18 cellular contexts compared by ENCODE assay signal in the genomic region with DNA sequence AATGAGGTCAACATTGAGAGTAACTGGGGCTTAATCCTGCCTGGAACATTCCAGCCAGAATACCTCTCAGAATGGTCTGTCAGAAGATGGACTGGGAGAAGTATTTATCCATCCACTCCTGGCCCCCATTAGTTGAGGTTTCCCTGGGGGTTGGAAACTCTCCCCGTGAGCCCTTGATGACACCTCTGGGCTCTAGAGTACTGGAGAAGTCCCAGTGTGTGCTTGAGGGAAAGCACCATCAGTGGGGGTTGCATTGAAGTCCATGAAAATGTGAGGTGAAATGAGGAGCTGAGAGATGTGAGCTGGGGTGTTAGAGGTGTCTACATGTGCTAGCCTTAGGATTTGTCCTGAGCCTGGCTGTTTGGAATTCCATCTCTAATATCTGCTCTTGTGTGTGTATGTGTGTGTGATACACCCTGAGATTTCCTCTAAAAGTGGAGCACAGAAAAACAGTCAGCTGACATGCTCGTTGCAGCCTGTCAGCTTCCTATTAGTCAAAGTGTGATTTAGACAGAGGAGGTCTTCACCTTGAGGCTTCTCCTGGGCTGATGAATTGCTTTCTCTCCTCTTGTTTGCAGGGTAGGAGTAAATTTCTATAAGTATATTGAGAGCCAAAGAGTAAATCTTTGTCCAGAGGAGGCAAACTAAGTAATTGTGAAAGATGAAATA.
DNase-seq lines count a peak whose midpoint lies in the region; ATAC-seq and TF ChIP-seq lines count a peak whose summit lies in the region.
"Had no signal": no experiment of that assay in that cellular context is flagged by ENCODE, and none has a peak within 500 bp of the region (broad histone marks: within the 10 kb centered on the region; RNA-seq: fewer than 3 reads in every experiment).

No MANE protein-coding gene starts in this region.

- H3K4me1 ChIP-seq in GM23338 (ENCODE audit: insufficient read depth): no peaks in the 10 kb centered on the region

- H3K4me3 Mint-ChIP-seq in nephron progenitor cell (no peak overlapping the region), GM23338 (no peak overlapping the region)
- H3K4me3 Mint-ChIP-seq: B cell had no signal

- H3K36me3 Mint-ChIP-seq in nephron progenitor cell (ENCODE audit: low read depth) (no peaks in the 10 kb centered on the region), GM23338 (ENCODE audit: low read depth) (no peaks in the 10 kb centered on the region)

- no peak for TF ChIP-seq CTCF in nephron progenitor cell (IDR thresholded peaks at IDR 0.05)
- no peak for TF ChIP-seq CTCF in GM23338 (conservative IDR thresholded peaks at IDR 0.05; ENCODE audit: low read depth in 2 of 2)

- peak; percentile 60 for ATAC-seq in GM19035 (IDR thresholded peaks at IDR 0.05; ENCODE audit: unreplicated experiment)
- peak; percentile 58 for ATAC-seq in HG02588 (IDR thresholded peaks at IDR 0.05; ENCODE audit: unreplicated experiment)
- peak; percentile 39 for ATAC-seq in HG03558 (IDR thresholded peaks at IDR 0.05; ENCODE audit: extremely low read depth, unreplicated experiment)
- no peak for ATAC-seq in GM23338
- ATAC-seq in GM21423 (IDR thresholded peaks at IDR 0.05; ENCODE audit: unreplicated experiment): no peak
- ATAC-seq: activated CD4-positive, CD25-positive, alpha-beta regulatory T cell treated with anti-CD3 and anti-CD28 coated beads, Interleukin-2, amount 50 U/mL, for 24 hours; left ventricle myocardium superior had no signal

- H3K27me3 ChIP-seq in GM23338 (ENCODE audit: insufficient read depth): no peaks in the 10 kb centered on the region

- H3K27ac ChIP-seq in GM23338 (ENCODE audit: low read depth): no peak overlapping the region

- H3K27ac Mint-ChIP-seq in nephron progenitor cell (peak overlapping the region; percentile 43), GM23338 (no peak overlapping the region)
- H3K27ac Mint-ChIP-seq: B cell had no signal

- H3K36me3 ChIP-seq in GM23338 (ENCODE audit: insufficient read depth): no peaks in the 10 kb centered on the region; the same call in 1 of the 2 replicates

- no peaks in the 10 kb centered on the region for H3F3A ChIP-seq in GM23338 (replicated peaks; ENCODE audit: low read depth)

- H3K4me3 ChIP-seq in GM23338: no peak overlapping the region

- DNase-seq in nephron progenitor cell (no peak), GM23338 (ENCODE audit: low spot score) (no peak), hippocampal formation (lab: John Stamatoyannopoulos, UW) (no peak), NCI-H1694 (lab: John Stamatoyannopoulos, UW) (no peak)
- DNase-seq: activated effector memory CD4-positive, alpha-beta T cell treated with Interleukin-2 at 50 U/mL for 16 hours; Calu3; effector memory CD4-positive, alpha-beta T cell; left ventricle myocardium superior; NCI-H2029; NCI-H510A; stimulated activated CD4-positive, alpha-beta T cell treated with anti-CD3 and anti-CD28 coated beads, Interleukin-2, amount 100 ng/mL, for 48 hours; T-helper 2 cell had no signal

- no peaks in the 10 kb centered on the region for H3K9me3 Mint-ChIP-seq in nephron progenitor cell
- no peaks in the 10 kb centered on the region for H3K9me3 Mint-ChIP-seq in GM23338

- no peak overlapping the region for H3K4me2 ChIP-seq in GM23338

- H3K4me1 Mint-ChIP-seq in nephron progenitor cell (peaks cover 18% of the 10 kb centered on the region), GM23338 (no peaks in the 10 kb centered on the region)
- H3K4me1 Mint-ChIP-seq: B cell had no signal

- H3K9me2 ChIP-seq in GM23338 (ENCODE audit: insufficient read depth): no peaks in the 10 kb centered on the region

- H4K20me1 ChIP-seq in GM23338 (replicated peaks; ENCODE audit: insufficient read depth): no peaks in the 10 kb centered on the region

- no peak overlapping the region for H2AFZ ChIP-seq in GM23338

- no peaks in the 10 kb centered on the region for H3K27me3 Mint-ChIP-seq in nephron progenitor cell (ENCODE audit: low read depth, poor library complexity)
- peaks cover 5% of the 10 kb centered on the region for H3K27me3 Mint-ChIP-seq in GM23338 (ENCODE audit: insufficient read depth, low read depth, poor library complexity)

- no peaks in the 10 kb centered on the region for H3K79me2 ChIP-seq in GM23338 (replicated peaks; ENCODE audit: insufficient read depth)

TF ChIP-seq in GM23338, 12 proteins besides CTCF, POLR2A, EP300 and RAD21 (continues in another document):
- TF ChIP-seq NANOG (IDR thresholded peaks at IDR 0.05; ENCODE audit: borderline replicate concordance): no peak
- no peak for TF ChIP-seq CREB1 (CRISPR knock-in tag; IDR thresholded peaks at IDR 0.05; ENCODE audit: low read depth)
- no peak for TF ChIP-seq JUNB (IDR thresholded peaks at IDR 0.05; ENCODE audit: unreplicated experiment)
- TF ChIP-seq, protein P1, sequence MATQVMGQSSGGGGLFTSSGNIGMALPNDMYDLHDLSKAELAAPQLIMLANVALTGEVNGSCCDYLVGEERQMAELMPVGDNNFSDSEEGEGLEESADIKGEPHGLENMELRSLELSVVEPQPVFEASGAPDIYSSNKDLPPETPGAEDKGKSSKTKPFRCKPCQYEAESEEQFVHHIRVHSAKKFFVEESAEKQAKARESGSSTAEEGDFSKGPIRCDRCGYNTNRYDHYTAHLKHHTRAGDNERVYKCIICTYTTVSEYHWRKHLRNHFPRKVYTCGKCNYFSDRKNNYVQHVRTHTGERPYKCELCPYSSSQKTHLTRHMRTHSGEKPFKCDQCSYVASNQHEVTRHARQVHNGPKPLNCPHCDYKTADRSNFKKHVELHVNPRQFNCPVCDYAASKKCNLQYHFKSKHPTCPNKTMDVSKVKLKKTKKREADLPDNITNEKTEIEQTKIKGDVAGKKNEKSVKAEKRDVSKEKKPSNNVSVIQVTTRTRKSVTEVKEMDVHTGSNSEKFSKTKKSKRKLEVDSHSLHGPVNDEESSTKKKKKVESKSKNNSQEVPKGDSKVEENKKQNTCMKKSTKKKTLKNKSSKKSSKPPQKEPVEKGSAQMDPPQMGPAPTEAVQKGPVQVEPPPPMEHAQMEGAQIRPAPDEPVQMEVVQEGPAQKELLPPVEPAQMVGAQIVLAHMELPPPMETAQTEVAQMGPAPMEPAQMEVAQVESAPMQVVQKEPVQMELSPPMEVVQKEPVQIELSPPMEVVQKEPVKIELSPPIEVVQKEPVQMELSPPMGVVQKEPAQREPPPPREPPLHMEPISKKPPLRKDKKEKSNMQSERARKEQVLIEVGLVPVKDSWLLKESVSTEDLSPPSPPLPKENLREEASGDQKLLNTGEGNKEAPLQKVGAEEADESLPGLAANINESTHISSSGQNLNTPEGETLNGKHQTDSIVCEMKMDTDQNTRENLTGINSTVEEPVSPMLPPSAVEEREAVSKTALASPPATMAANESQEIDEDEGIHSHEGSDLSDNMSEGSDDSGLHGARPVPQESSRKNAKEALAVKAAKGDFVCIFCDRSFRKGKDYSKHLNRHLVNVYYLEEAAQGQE (IDR thresholded peaks at IDR 0.05; ENCODE audit: unreplicated experiment): no peak
- no peak for TF ChIP-seq EZH2 (IDR thresholded peaks at IDR 0.05; ENCODE audit: low read depth, unreplicated experiment)
- TF ChIP-seq ZNF331 (CRISPR knock-in tag; IDR thresholded peaks at IDR 0.05; ENCODE audit: low read depth): no peak

Comparison
In these comparisons a context has a peak if more than half of its experiments do, and no peak if none do; other contexts are left out.
1. ATAC-seq: peak in GM19035 (single experiment), HG02588 (single experiment) and HG03558 (single experiment); none in GM23338 (single experiment) and GM21423 (single experiment).